35 cellular contexts compared by ENCODE assay signal in genomic region chr10:86034710-86035109, GRCh38.
DNase-seq lines count a peak whose midpoint lies in the region; ATAC-seq and TF ChIP-seq lines count a peak whose summit lies in the region.
"Had no signal": no experiment of that assay in that cellular context is flagged by ENCODE, and none has a peak within 500 bp of the region (broad histone marks: within the 10 kb centered on the region; RNA-seq: fewer than 3 reads in every experiment).

No MANE protein-coding gene starts in this region.

- no peak for TF ChIP-seq CTCF in HEK293 (tag by site-specific recombination; IDR thresholded peaks at IDR 0.05)
- TF ChIP-seq CTCF in endothelial cell (IDR thresholded peaks at IDR 0.05; ENCODE audit: unreplicated experiment): no peak
- TF ChIP-seq CTCF in sigmoid colon (IDR thresholded peaks at IDR 0.05): no peak
- TF ChIP-seq CTCF in GM10248 (IDR thresholded peaks at IDR 0.05; ENCODE audit: control extremely low read depth, extremely low read depth, low read depth, missing control alignments): no peak
- TF ChIP-seq CTCF in upper lobe of left lung (IDR thresholded peaks at IDR 0.05): no peak

- POLR2A ChIA-PET in HEK293 (lab: Yijun Ruan, JAX) (no interaction called here), GM10248 (lab: Yijun Ruan, JAX) (no interaction called here)

- H3K9me3 Mint-ChIP-seq in endothelial cell (ENCODE audit: unreplicated experiment): peaks cover 5% of the 10 kb centered on the region
- H3K9me3 Mint-ChIP-seq: CD4-positive, alpha-beta T cell; CD8-positive, alpha-beta memory T cell; CD8-positive, alpha-beta T cell had no signal

- DNase-seq in endothelial cell (ENCODE audit: low spot score) (no peak), islet precursor cell (peak; percentile 7), sigmoid colon (peak; percentile 1), GM10248 (ENCODE audit: extremely low spot score) (no peak), activated T-cell treated with anti-CD3 and anti-CD28 coated beads for 4 hours (no peak), upper lobe of left lung (no peak)
- DNase-seq: 8988T; ACHN; AML-193; BE2C; C1 segment of cervical spinal cord; Caco-2; Calu3; CD4-positive, alpha-beta memory T cell; CD4-positive, alpha-beta T cell; CD4-positive, CD25-positive, alpha-beta regulatory T cell; CD8-positive, alpha-beta memory T cell; COR-L47; DMS 273 treated with DMSO at 0.1 percent for 48 hours; DMS153; DMS53; DMS79; DMS79 treated with DMSO at 0.1 percent for 48 hours; DND-41; EL had no signal

- TF ChIP-seq EP300 in sigmoid colon (IDR thresholded peaks at IDR 0.05) (no peak), upper lobe of left lung (IDR thresholded peaks at IDR 0.05) (no peak)

- 81 to 82% methylated on average over 1 of the region's 1 CpG for WGBS in sigmoid colon, 2 donors
- whole genome bisulfite sequencing in upper lobe of left lung, 2 donors: 79 to 90% methylated on average over 1 of the region's 1 CpG

- H3K27me3 Mint-ChIP-seq in endothelial cell (ENCODE audit: unreplicated experiment): no peaks in the 10 kb centered on the region

- H3K4me3 ChIP-seq in HEK293 (ENCODE audit: low read depth, low read length) (no peak overlapping the region), sigmoid colon (no peak overlapping the region), upper lobe of left lung (no peak overlapping the region)
- H3K4me3 ChIP-seq: A549; BLaER1; BLaER1 treated with 17β-estradiol and CSF1 and Interleukin-3, amounts not matched to agents 10 nM and 100 nM had no signal

- no peaks in the 10 kb centered on the region for H3K36me3 ChIP-seq in HEK293 (ENCODE audit: control insufficient read depth in 2 of 2, insufficient read depth in 1 of 2, low read length in 2 of 2)
- H3K36me3 ChIP-seq in sigmoid colon: no peaks in the 10 kb centered on the region
- H3K36me3 ChIP-seq in upper lobe of left lung: no peaks in the 10 kb centered on the region
- H3K36me3 ChIP-seq: BE2C; BLaER1; BLaER1 treated with 17β-estradiol and CSF1 and Interleukin-3, amounts not matched to agents 10 nM and 100 nM had no signal

- H3K9me3 ChIP-seq in HEK293 (ENCODE audit: control insufficient read depth, insufficient read depth, low read depth, low read length) (no peaks in the 10 kb centered on the region), sigmoid colon (no peaks in the 10 kb centered on the region), upper lobe of left lung (no peaks in the 10 kb centered on the region)
- H3K9me3 ChIP-seq: A549, BE2C had no signal

- H3K27me3 ChIP-seq in sigmoid colon (no peaks in the 10 kb centered on the region), upper lobe of left lung (no peaks in the 10 kb centered on the region)
- H3K27me3 ChIP-seq: BE2C; BLaER1; BLaER1 treated with 17β-estradiol and CSF1 and Interleukin-3, amounts not matched to agents 10 nM and 100 nM had no signal

- CTCF ChIA-PET in HEK293 (lab: Yijun Ruan, JAX): no interaction called here
- CTCF ChIA-PET in GM10248 (lab: Yijun Ruan, JAX): no interaction called here

- no peak for ATAC-seq in upper lobe of left lung (ENCODE audit: low FRiP score in 2 of 2)
- ATAC-seq in GM21528 (IDR thresholded peaks at IDR 0.05; ENCODE audit: low FRiP score, unreplicated experiment): no peak
- ATAC-seq: A549; CD8-positive, alpha-beta T cell had no signal

- H3K4me1 Mint-ChIP-seq in endothelial cell (ENCODE audit: unreplicated experiment): no peaks in the 10 kb centered on the region
- H3K4me1 Mint-ChIP-seq: B cell; CD14-positive monocyte; CD4-positive, alpha-beta memory T cell; CD4-positive, CD25-positive, alpha-beta regulatory T cell; CD8-positive, alpha-beta memory T cell had no signal

- H3K27ac Mint-ChIP-seq in endothelial cell (ENCODE audit: unreplicated experiment): peak overlapping the region; percentile 4
- H3K27ac Mint-ChIP-seq: B cell; CD14-positive monocyte; CD4-positive, alpha-beta T cell; CD4-positive, CD25-positive, alpha-beta regulatory T cell; CD8-positive, alpha-beta memory T cell; CD8-positive, alpha-beta T cell had no signal

- intact Hi-C loops in sigmoid colon (cut with DNase I): no loop called here

- no peak overlapping the region for H3K4me3 Mint-ChIP-seq in endothelial cell (ENCODE audit: unreplicated experiment)
- H3K4me3 Mint-ChIP-seq: B cell; CD14-positive monocyte; CD4-positive, alpha-beta memory T cell; CD4-positive, alpha-beta T cell; CD4-positive, CD25-positive, alpha-beta regulatory T cell; CD8-positive, alpha-beta memory T cell; CD8-positive, alpha-beta T cell had no signal

- H3K27ac ChIP-seq in HEK293 (ENCODE audit: extremely low read depth, low read depth, low read length) (no peak overlapping the region), sigmoid colon (no peak overlapping the region), upper lobe of left lung (no peak overlapping the region)
- H3K27ac ChIP-seq: 22Rv1; A549; BLaER1; BLaER1 treated with 17β-estradiol and CSF1 and Interleukin-3, amounts not matched to agents 10 nM and 100 nM; C4-2B had no signal

- peaks cover 4% of the 10 kb centered on the region for H3K36me3 Mint-ChIP-seq in endothelial cell (ENCODE audit: low read depth, unreplicated experiment)
- H3K36me3 Mint-ChIP-seq: CD14-positive monocyte; CD4-positive, alpha-beta memory T cell; CD4-positive, CD25-positive, alpha-beta regulatory T cell; CD8-positive, alpha-beta memory T cell; CD8-positive, alpha-beta T cell had no signal

- no peaks in the 10 kb centered on the region for H3K4me1 ChIP-seq in HEK293 (ENCODE audit: control insufficient read depth, insufficient read depth, low read length)
- no peaks in the 10 kb centered on the region for H3K4me1 ChIP-seq in sigmoid colon
- H3K4me1 ChIP-seq in upper lobe of left lung: no peaks in the 10 kb centered on the region
- H3K4me1 ChIP-seq: A549; BE2C; BLaER1; BLaER1 treated with 17β-estradiol and CSF1 and Interleukin-3, amounts not matched to agents 10 nM and 100 nM; Caco-2 had no signal

- TF ChIP-seq POLR2A in sigmoid colon (IDR thresholded peaks at IDR 0.05): no peak
- no peak for TF ChIP-seq POLR2A in upper lobe of left lung (IDR thresholded peaks at IDR 0.05)

TF ChIP-seq in HEK293, 187 proteins besides CTCF, POLR2A, EP300 and RAD21:
- TF ChIP-seq ZNF394 (tag by site-specific recombination; IDR thresholded peaks at IDR 0.05; ENCODE audit: borderline replicate concordance): no peak
- peak; percentile 95 for TF ChIP-seq ZNF366 (tag by site-specific recombination; conservative IDR thresholded peaks at IDR 0.05)
- TF ChIP-seq ZNF426 (tag by site-specific recombination; IDR thresholded peaks at IDR 0.05): no peak

Comparison
In these comparisons a context has a peak if more than half of its experiments do, and no peak if none do; other contexts are left out.
1. DNase-seq: peak in islet precursor cell (single experiment) and sigmoid colon (single experiment); none in endothelial cell (single experiment), GM10248 (single experiment), activated T-cell treated with anti-CD3 and anti-CD28 coated beads for 4 hours (single experiment) and upper lobe of left lung (0 of 2).